8 cellular contexts compared by ENCODE assay signal in genomic region chr19:32691952-32692726, GRCh38. TPM values are rescaled to one million over a fixed set of nuclear protein-coding genes. Genes with fewer than 3 reads are reported as not detected.
A peak's percentile ranks its signal among the peaks of the same experiment; 100 is the strongest.
DNase-seq lines count a peak whose midpoint lies in the region; ATAC-seq, FAIRE-seq and TF ChIP-seq lines count a peak whose summit lies in the region.

No MANE protein-coding gene starts in this region.

- intact Hi-C loops in Right ventricle myocardium superior (cut with DNase I), result no loop called here

- peaks cover 9% of the 10 kb centered on the region for H3K36me3 ChIP-seq in CD4-positive, CD25-positive, alpha-beta regulatory T cell (ENCODE audit: control insufficient read depth, insufficient read depth, low read length)

- ATAC-seq in CD4-positive, CD25-positive, alpha-beta regulatory T cell (ENCODE audit: low read depth in 2 of 2), result peak; percentile 48 to 52
- peak; percentile 57 for ATAC-seq in HG03159 (IDR thresholded peaks at IDR 0.05; ENCODE audit: unreplicated experiment)
- peak; percentile 62 for ATAC-seq in activated naive CD8-positive, alpha-beta T cell treated with anti-CD3 and anti-CD28 coated beads, Interleukin-2, amount 10 ng/mL, durations not matched to agents 7 days and 5 days (ENCODE audit: low read depth)
- peak; percentile 74 for ATAC-seq in Right ventricle myocardium superior (ENCODE audit: poor library complexity)

- POLR2A ChIA-PET in activated naive CD8-positive, alpha-beta T cell treated with anti-CD3 and anti-CD28 coated beads, Interleukin-2, amount 10 ng/mL, durations not matched to agents 7 days and 5 days (lab: Charles Lee), result interaction anchor here (0.5 to 1.4 kb wide), 12 partner anchors 15 to 1481 kb away, joined by 3 to 10 read pairs (median 5); partner anchors contain the start of genes ANKRD27, CEP89, DPY19L3 and FAAP24

- H3K9me3 Mint-ChIP-seq in CD4-positive, CD25-positive, alpha-beta regulatory T cell, result no peaks in the 10 kb centered on the region
- H3K9me3 Mint-ChIP-seq in activated naive CD8-positive, alpha-beta T cell treated with anti-CD3 and anti-CD28 coated beads, Interleukin-2, amount 10 ng/mL, durations not matched to agents 7 days and 5 days, result no peaks in the 10 kb centered on the region

- peak overlapping the region; percentile 93 to 98 (median 96) for H3K4me3 Mint-ChIP-seq in CD4-positive, CD25-positive, alpha-beta regulatory T cell
- peak overlapping the region; percentile 87 for H3K4me3 Mint-ChIP-seq in activated naive CD8-positive, alpha-beta T cell treated with anti-CD3 and anti-CD28 coated beads, Interleukin-2, amount 10 ng/mL, durations not matched to agents 7 days and 5 days

- H3K27me3 ChIP-seq in CD4-positive, CD25-positive, alpha-beta regulatory T cell (ENCODE audit: control insufficient read depth, insufficient read depth, low read length), result no peaks in the 10 kb centered on the region

- H3K4me1 ChIP-seq in CD4-positive, CD25-positive, alpha-beta regulatory T cell (ENCODE audit: control insufficient read depth, insufficient read depth, low read length, poor library complexity, severe bottlenecking), result peaks cover 34% of the 10 kb centered on the region

- peak overlapping the region; percentile 67 for H3K27ac ChIP-seq in CD4-positive, CD25-positive, alpha-beta regulatory T cell (ENCODE audit: insufficient read depth, low read length, poor library complexity, severe bottlenecking)

- H3K4me1 Mint-ChIP-seq in CD4-positive, CD25-positive, alpha-beta regulatory T cell, result peaks cover 32 to 56% (median 49%) of the 10 kb centered on the region in 4 donors
- H3K4me1 Mint-ChIP-seq in activated naive CD8-positive, alpha-beta T cell treated with anti-CD3 and anti-CD28 coated beads, Interleukin-2, amount 10 ng/mL, durations not matched to agents 7 days and 5 days, result peaks cover 41% of the 10 kb centered on the region

- H3K9me3 ChIP-seq in CD4-positive, CD25-positive, alpha-beta regulatory T cell (ENCODE audit: control insufficient read depth in 2 of 2, low read length in 2 of 2), result no peaks in the 10 kb centered on the region

- DNase-seq in CD4-positive, CD25-positive, alpha-beta regulatory T cell, result peak; percentile 34 to 73 (median 53)
- DNase-seq in RCC 7860 (ENCODE audit: low spot score) (peak; percentile 41), Right ventricle myocardium superior (peak; percentile 86), occipital lobe (lab: John Stamatoyannopoulos, UW) (peak; percentile 47), NCI-H1092 (lab: John Stamatoyannopoulos, UW) (no peak)
- peak; percentile 78 for DNase-seq in activated naive CD8-positive, alpha-beta T cell treated with anti-CD3 and anti-CD28 coated beads, Interleukin-2, amount 10 ng/mL, durations not matched to agents 7 days and 5 days

- peaks cover 13% of the 10 kb centered on the region for H3K36me3 Mint-ChIP-seq in CD4-positive, CD25-positive, alpha-beta regulatory T cell
- peaks cover 27% of the 10 kb centered on the region for H3K36me3 Mint-ChIP-seq in activated naive CD8-positive, alpha-beta T cell treated with anti-CD3 and anti-CD28 coated beads, Interleukin-2, amount 10 ng/mL, durations not matched to agents 7 days and 5 days

- peak; percentile 46 for TF ChIP-seq POLR2A in GM19193 (IDR thresholded peaks at IDR 0.05; ENCODE audit: extremely low read depth, insufficient read depth, insufficient read length)

- H3K4me3 ChIP-seq in CD4-positive, CD25-positive, alpha-beta regulatory T cell (ENCODE audit: low read depth, low read length), result peak overlapping the region; percentile 83

- H3K27ac Mint-ChIP-seq in CD4-positive, CD25-positive, alpha-beta regulatory T cell, result peak overlapping the region; percentile 52 to 95 (median 89)
- peak overlapping the region; percentile 91 for H3K27ac Mint-ChIP-seq in activated naive CD8-positive, alpha-beta T cell treated with anti-CD3 and anti-CD28 coated beads, Interleukin-2, amount 10 ng/mL, durations not matched to agents 7 days and 5 days

- no peaks in the 10 kb centered on the region for H3K27me3 Mint-ChIP-seq in CD4-positive, CD25-positive, alpha-beta regulatory T cell
- no peaks in the 10 kb centered on the region for H3K27me3 Mint-ChIP-seq in activated naive CD8-positive, alpha-beta T cell treated with anti-CD3 and anti-CD28 coated beads, Interleukin-2, amount 10 ng/mL, durations not matched to agents 7 days and 5 days

- FAIRE-seq in RCC 7860 (lab: Jason Lieb, UNC), result no peak

RNA-seq across cellular contexts. Expression of gene NUDT19, which starts 0.5 kb away (rescaled TPM):
- 7.3 TPM for total RNA-seq in CD4-positive, CD25-positive, alpha-beta regulatory T cell
- polyA plus RNA-seq in CD4-positive, CD25-positive, alpha-beta regulatory T cell, result 1 to 10 TPM; 3.1 to 5.0 (median 4.0) TPM
- total RNA-seq in activated naive CD8-positive, alpha-beta T cell treated with anti-CD3 and anti-CD28 coated beads, Interleukin-2, amount 10 ng/mL, durations not matched to agents 7 days and 5 days, result 10 to 100 TPM; 15.2 to 15.4 TPM
- 24.1 TPM for total RNA-seq in Right ventricle myocardium superior
- total RNA-seq in occipital lobe, result 8.1 TPM

RNA-seq across cellular contexts. Expression of gene RGS9BP, which starts 16.5 kb away (rescaled TPM):
- 0.39 TPM for total RNA-seq in CD4-positive, CD25-positive, alpha-beta regulatory T cell
- under 1 TPM in 2 of 4 donors, not detected in 2; 0.26 to 0.32 TPM for polyA plus RNA-seq in CD4-positive, CD25-positive, alpha-beta regulatory T cell
- under 1 TPM; 0.47 to 0.79 TPM for total RNA-seq in activated naive CD8-positive, alpha-beta T cell treated with anti-CD3 and anti-CD28 coated beads, Interleukin-2, amount 10 ng/mL, durations not matched to agents 7 days and 5 days
- total RNA-seq in Right ventricle myocardium superior (14.3 TPM), occipital lobe (0.78 TPM)

RNA-seq across cellular contexts. Expression of gene ANKRD27, which starts 17.2 kb away (rescaled TPM):
- total RNA-seq in CD4-positive, CD25-positive, alpha-beta regulatory T cell, result 39.0 TPM
- 10 to 100 TPM; 17.2 to 22.8 (median 19.0) TPM for polyA plus RNA-seq in CD4-positive, CD25-positive, alpha-beta regulatory T cell
- 10 to 100 TPM; 43.4 to 48.8 TPM for total RNA-seq in activated naive CD8-positive, alpha-beta T cell treated with anti-CD3 and anti-CD28 coated beads, Interleukin-2, amount 10 ng/mL, durations not matched to agents 7 days and 5 days
- total RNA-seq in Right ventricle myocardium superior, result 22.6 TPM
- total RNA-seq in occipital lobe, result 43.0 TPM

RNA-seq across cellular contexts. Expression of gene TDRD12, which starts 27.4 kb away (rescaled TPM):
- 0.42 TPM for total RNA-seq in CD4-positive, CD25-positive, alpha-beta regulatory T cell
- under 1 TPM in 3 of 4 donors, not detected in 1; 0.35 to 1.00 (median 0.48) TPM for polyA plus RNA-seq in CD4-positive, CD25-positive, alpha-beta regulatory T cell
- total RNA-seq in activated naive CD8-positive, alpha-beta T cell treated with anti-CD3 and anti-CD28 coated beads, Interleukin-2, amount 10 ng/mL, durations not matched to agents 7 days and 5 days, result under 1 TPM; 0.26 to 0.42 TPM
- total RNA-seq in Right ventricle myocardium superior (not detected), occipital lobe (0.94 TPM)
